21 cellular contexts compared by ENCODE assay signal in the genomic region with DNA sequence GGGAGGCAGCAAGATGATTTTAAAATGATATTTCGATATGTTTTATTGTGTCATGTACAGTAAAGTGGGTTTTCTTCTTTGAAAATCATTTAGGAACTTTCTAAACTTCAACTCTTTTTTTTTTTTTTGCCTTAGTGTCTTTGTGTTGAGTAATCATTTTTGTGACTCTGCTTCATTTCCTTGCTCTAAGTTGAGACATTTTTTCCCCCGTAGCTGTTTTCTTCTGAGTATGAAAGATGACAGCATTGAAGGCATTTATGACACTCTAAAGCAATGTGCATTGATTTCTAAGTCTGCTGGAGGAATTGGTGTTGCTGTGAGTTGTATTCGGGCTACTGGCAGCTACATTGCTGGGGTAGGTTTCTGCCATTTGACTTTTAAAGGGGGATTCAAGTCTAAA. TPM values are rescaled to one million over a fixed set of nuclear protein-coding genes. Genes with fewer than 3 reads are reported as not detected.
DNase-seq lines count a peak whose midpoint lies in the region; ATAC-seq, FAIRE-seq and TF ChIP-seq lines count a peak whose summit lies in the region.
"Had no signal": no experiment of that assay in that cellular context is flagged by ENCODE, and none has a peak within 500 bp of the region (broad histone marks: within the 10 kb centered on the region; RNA-seq: fewer than 3 reads in every experiment).

No MANE protein-coding gene starts in this region.

- H3K4me3 Mint-ChIP-seq in osteocyte (ENCODE audit: unreplicated experiment): no peak overlapping the region
- H3K4me3 Mint-ChIP-seq: activated naive CD4-positive, alpha-beta T cell treated with anti-CD3 and anti-CD28 coated beads, Interleukin-2, amount 10 ng/mL, durations not matched to agents 7 days and 5 days; effector memory CD8-positive, alpha-beta T cell; immature natural killer cell; memory B cell; neural crest cell had no signal

- H3K27ac Mint-ChIP-seq in osteocyte (ENCODE audit: unreplicated experiment): peak overlapping the region; percentile 62
- H3K27ac Mint-ChIP-seq: activated naive CD4-positive, alpha-beta T cell treated with anti-CD3 and anti-CD28 coated beads, Interleukin-2, amount 10 ng/mL, durations not matched to agents 7 days and 5 days; memory B cell had no signal

- BruUV-seq in endothelial cell of umbilical vein (replicated peaks; lab: Mats Ljungman, UMichigan): no TSS peak

- peak; percentile 70 for DNase-seq in EL
- no peak for DNase-seq in SK-N-SH
- DNase-seq in endothelial cell of umbilical vein (ENCODE audit: low read depth, low spot score): peak; percentile 17
- no peak for DNase-seq in osteocyte (ENCODE audit: extremely low spot score, unreplicated experiment)
- no peak for DNase-seq in activated naive CD4-positive, alpha-beta T cell treated with anti-CD3 and anti-CD28 coated beads, Interleukin-2, amount 50 U/mL, for 16 hours
- DNase-seq: activated naive CD4-positive, alpha-beta T cell treated with anti-CD3 and anti-CD28 coated beads, Interleukin-2, amount 10 ng/mL, durations not matched to agents 7 days and 5 days; effector memory CD8-positive, alpha-beta T cell; immature natural killer cell; NCI-H1105 treated with DMSO at 0.1 percent for 48 hours; NCI-H2171; NCI-H82; substantia nigra had no signal

- peaks cover 27% of the 10 kb centered on the region for H3F3A ChIP-seq in SK-N-SH (replicated peaks; ENCODE audit: insufficient read depth)

- 65% methylated on average over 3 of the region's 3 CpGs for WGBS in SK-N-SH (ENCODE audit: low lambda C conversion rate)

- no peak overlapping the region for H2AFZ ChIP-seq in SK-N-SH (ENCODE audit: low read depth)
- H2AFZ ChIP-seq in endothelial cell of umbilical vein (ENCODE audit: low read depth, low read length): no peak overlapping the region

- no peak for TF ChIP-seq EP300 in SK-N-SH (IDR thresholded peaks at IDR 0.05; ENCODE audit: borderline replicate concordance in 1 of 2, low read depth in 1 of 2, low read length in 1 of 2)

- H3K9me1 ChIP-seq in endothelial cell of umbilical vein (replicated peaks; ENCODE audit: control insufficient read depth, extremely low read depth, insufficient read depth, low read length): no peaks in the 10 kb centered on the region

- peak overlapping the region; percentile 17 to 73; a peak in 3 of 4 replicates for H3K27ac ChIP-seq in SK-N-SH (ENCODE audit: low read depth in 2 of 2, low read length in 1 of 2)
- H3K27ac ChIP-seq in endothelial cell of umbilical vein (ENCODE audit: insufficient read depth, low read depth, low read length): no peak overlapping the region
- H3K27ac ChIP-seq: C4-2B, cardiac muscle cell, VCaP had no signal

- no peak for TF ChIP-seq POLR2A in endothelial cell of umbilical vein (IDR thresholded peaks at IDR 0.05; ENCODE audit: low read depth, low read length)

- no peak for FAIRE-seq in endothelial cell of umbilical vein (lab: Jason Lieb, UNC)
- FAIRE-seq: GM12878, RCC 7860 had no signal

- H4K20me1 ChIP-seq in SK-N-SH (ENCODE audit: insufficient read depth): no peaks in the 10 kb centered on the region
- no peaks in the 10 kb centered on the region for H4K20me1 ChIP-seq in endothelial cell of umbilical vein (replicated peaks; ENCODE audit: control insufficient read depth, extremely low read depth, insufficient read depth, low read length)

- ATAC-seq in GM21619 (IDR thresholded peaks at IDR 0.05; ENCODE audit: unreplicated experiment) (no peak), HG03280 (IDR thresholded peaks at IDR 0.05; ENCODE audit: unreplicated experiment) (no peak)
- ATAC-seq: effector memory CD8-positive, alpha-beta T cell; GM12878 had no signal

- peaks cover 33% of the 10 kb centered on the region for H3K36me3 Mint-ChIP-seq in osteocyte (ENCODE audit: unreplicated experiment)

- peaks cover 28 to 34% of the 10 kb centered on the region in 2 experiments for H3K36me3 ChIP-seq in SK-N-SH (replicated peaks in 1 of 2; ENCODE audit: control insufficient read depth in 1 of 2, insufficient read depth in 2 of 2, low read length in 1 of 2)
- peaks cover 0 to 21% of the 10 kb centered on the region in 2 experiments for H3K36me3 ChIP-seq in endothelial cell of umbilical vein (ENCODE audit: control insufficient read depth in 2 of 2, extremely low read depth in 1 of 2, insufficient read depth in 2 of 2, low read length in 2 of 2)

- H3K79me2 ChIP-seq in SK-N-SH (ENCODE audit: insufficient read depth) (no peaks in the 10 kb centered on the region), endothelial cell of umbilical vein (ENCODE audit: control insufficient read depth, insufficient read depth, low read length) (no peaks in the 10 kb centered on the region)

- no peaks in the 10 kb centered on the region for H3K27me3 ChIP-seq in SK-N-SH (ENCODE audit: insufficient read depth)
- no peaks in the 10 kb centered on the region for H3K27me3 ChIP-seq in endothelial cell of umbilical vein (ENCODE audit: control insufficient read depth in 2 of 2, insufficient read depth in 2 of 2, low read length in 2 of 2)
- H3K27me3 ChIP-seq: cardiac muscle cell had no signal

- peaks cover 15% of the 10 kb centered on the region for H3K4me1 Mint-ChIP-seq in osteocyte (ENCODE audit: unreplicated experiment)
- H3K4me1 Mint-ChIP-seq: immature natural killer cell, memory B cell, neural crest cell had no signal

- intact Hi-C loops in endothelial cell of umbilical vein (cut with micrococcal nuclease): no loop called here

- H3K4me2 ChIP-seq in SK-N-SH: peak overlapping the region; percentile 64
- H3K4me2 ChIP-seq in endothelial cell of umbilical vein (ENCODE audit: insufficient read depth, low read length): no peak overlapping the region

- CTCF ChIA-PET in SK-N-SH (lab: Yijun Ruan, JAX): interaction anchor here (1.4 kb wide), 1 partner anchor 69 kb away, joined by 3 read pairs; no protein-coding TSS in a partner anchor
- CTCF ChIA-PET in endothelial cell of umbilical vein (lab: Charles Lee): no interaction called here

- peak overlapping the region; percentile 4; the same call in 1 of the 2 replicates for H3K9ac ChIP-seq in SK-N-SH
- H3K9ac ChIP-seq in endothelial cell of umbilical vein (replicated peaks; ENCODE audit: extremely low read depth, insufficient read depth, low read length): no peak overlapping the region

- H3K9me3 ChIP-seq in SK-N-SH: no peaks in the 10 kb centered on the region
- no peaks in the 10 kb centered on the region for H3K9me3 ChIP-seq in endothelial cell of umbilical vein (replicated peaks; ENCODE audit: control insufficient read depth, insufficient read depth, low read length)

- POLR2A ChIA-PET in SK-N-SH (lab: Yijun Ruan, JAX): no interaction called here
- POLR2A ChIA-PET in endothelial cell of umbilical vein (lab: Charles Lee): no interaction called here

- H3K4me1 ChIP-seq in SK-N-SH (ENCODE audit: control insufficient read depth in 1 of 2, insufficient read depth in 2 of 2, low read depth in 1 of 2, low read length in 1 of 2) (peaks cover 0 to 23% of the 10 kb centered on the region in 2 experiments; a peak in 2 of 4 replicates), endothelial cell of umbilical vein (ENCODE audit: control insufficient read depth, extremely low read depth, insufficient read depth, low read length) (no peaks in the 10 kb centered on the region)

- H3K4me3 ChIP-seq in SK-N-SH (ENCODE audit: low read depth in 2 of 2, low read length in 1 of 2): peak overlapping the region in 1 of 2 experiments; percentile 33; a peak in 1 of 4 replicates
- no peak overlapping the region for H3K4me3 ChIP-seq in endothelial cell of umbilical vein (replicated peaks in 1 of 3; ENCODE audit: insufficient read depth in 1 of 3, low read depth in 1 of 3, low read length in 3 of 3)
- H3K4me3 ChIP-seq: cardiac muscle cell, GM12878 had no signal

- TF ChIP-seq CTCF in SK-N-SH (IDR thresholded peaks at IDR 0.05) (no peak), endothelial cell of umbilical vein (IDR thresholded peaks at IDR 0.05; ENCODE audit: extremely low read depth in 1 of 2, insufficient read depth in 1 of 2, low read depth in 1 of 2, low read length in 2 of 2) (no peak), osteocyte (IDR thresholded peaks at IDR 0.05) (no peak)

- no peaks in the 10 kb centered on the region for H3K9me3 Mint-ChIP-seq in osteocyte (ENCODE audit: unreplicated experiment)
- H3K9me3 Mint-ChIP-seq: activated naive CD4-positive, alpha-beta T cell treated with anti-CD3 and anti-CD28 coated beads, Interleukin-2, amount 10 ng/mL, durations not matched to agents 7 days and 5 days; effector memory CD8-positive, alpha-beta T cell; immature natural killer cell; memory B cell; neural crest cell had no signal

- dilution Hi-C loops in endothelial cell of umbilical vein (cut with MboI; ENCODE audit: extremely low pct_ligation_motif_present, low sequenced_read_pairs): no loop called here

- no peak for TF ChIP-seq RAD21 in SK-N-SH (IDR thresholded peaks at IDR 0.05; ENCODE audit: low read length)

- no peaks in the 10 kb centered on the region for H3K9me2 ChIP-seq in SK-N-SH

- H3K27me3 Mint-ChIP-seq in osteocyte (ENCODE audit: unreplicated experiment): no peaks in the 10 kb centered on the region
- H3K27me3 Mint-ChIP-seq: activated naive CD4-positive, alpha-beta T cell treated with anti-CD3 and anti-CD28 coated beads, Interleukin-2, amount 10 ng/mL, durations not matched to agents 7 days and 5 days; effector memory CD8-positive, alpha-beta T cell; memory B cell had no signal

TF ChIP-seq in SK-N-SH, 30 proteins besides CTCF, POLR2A, EP300 and RAD21 (continues in another document):
- TF ChIP-seq MEF2A (IDR thresholded peaks at IDR 0.05; ENCODE audit: borderline replicate concordance, low read depth): no peak

TF ChIP-seq in endothelial cell of umbilical vein, 7 proteins besides CTCF, POLR2A, EP300 and RAD21 (continues in another document):
- no peak for TF ChIP-seq MYC (IDR thresholded peaks at IDR 0.05; ENCODE audit: low read depth, low read length)
- TF ChIP-seq POLR2AphosphoS5 (IDR thresholded peaks at IDR 0.05; ENCODE audit: insufficient read depth, low read depth, low read length): no peak
- no peak for TF ChIP-seq JUN (IDR thresholded peaks at IDR 0.05; ENCODE audit: borderline replicate concordance, insufficient read depth, insufficient read length, low read depth)
- no peak for TF ChIP-seq FOS (IDR thresholded peaks at IDR 0.05; ENCODE audit: borderline replicate concordance, insufficient read depth, low read length)

RNA-seq across cellular contexts. Expression of a gene that starts 23.5 kb away (rescaled TPM):
- 28.2 and 31.6 TPM in 2 replicates for polyA plus RNA-seq in SK-N-SH (2012; rRNA removed)
- polyA plus RNA-seq in SK-N-SH (2012; cell fraction: cytosol; rRNA removed): 38.5 and 38.8 TPM in 2 replicates
- 16.0 and 32.7 TPM in 2 replicates for polyA plus RNA-seq in SK-N-SH (2012; cell fraction: nucleus; rRNA removed)
- 109 and 112 TPM in 2 replicates for total RNA-seq in endothelial cell of umbilical vein
- polyA plus RNA-seq in endothelial cell of umbilical vein: 42.5 and 55.3 TPM in 2 replicates
- polyA plus RNA-seq in endothelial cell of umbilical vein (2011; cell fraction: cytosol; rRNA removed): 52.2 and 66.7 TPM in 2 replicates
- polyA plus RNA-seq in endothelial cell of umbilical vein (2011; cell fraction: nucleus; rRNA removed): 61.5 and 71.2 TPM in 2 replicates
- 71.0 and 126 TPM in 2 replicates for polyA plus RNA-seq in endothelial cell of umbilical vein (2012)
- 149 TPM in 2 replicates for polyA minus RNA-seq in endothelial cell of umbilical vein
- 212 TPM for polyA minus RNA-seq in endothelial cell of umbilical vein (2011; cell fraction: cytosol; rRNA and poly(A)+ RNA removed)
- polyA minus RNA-seq in endothelial cell of umbilical vein (2011; cell fraction: nucleus; rRNA and poly(A)+ RNA removed): 66.6 and 98.0 TPM in 2 replicates
- 34.4 and 39.8 TPM in 2 replicates for total RNA-seq in osteocyte

Comparison
In these comparisons a context has a peak if more than half of its experiments do, and no peak if none do; other contexts are left out.
1. DNase-seq: peak in EL (single experiment) and endothelial cell of umbilical vein (single experiment); none in SK-N-SH (single experiment), osteocyte (single experiment) and activated naive CD4-positive, alpha-beta T cell treated with anti-CD3 and anti-CD28 coated beads, Interleukin-2, amount 50 U/mL, for 16 hours (single experiment).